15 cellular contexts compared by ENCODE assay signal in genomic region chr15:85405467-85405866, GRCh38. TPM values are rescaled to one million over a fixed set of nuclear protein-coding genes. Genes with fewer than 3 reads are reported as not detected.
A peak's percentile ranks its signal among the peaks of the same experiment; 100 is the strongest.
DNase-seq lines count a peak whose midpoint lies in the region; ATAC-seq and TF ChIP-seq lines count a peak whose summit lies in the region.
"Had no signal": no experiment of that assay in that cellular context is flagged by ENCODE, and none has a peak within 500 bp of the region (broad histone marks: within the 10 kb centered on the region; RNA-seq: fewer than 3 reads in every experiment).

No MANE protein-coding gene starts in this region.

- peaks cover 86% of the 10 kb centered on the region for H3K4me1 Mint-ChIP-seq in activated naive CD4-positive, alpha-beta T cell treated with anti-CD3 and anti-CD28 coated beads, Interleukin-2, amount 50 U/mL, for 24 hours
- peaks cover 54% of the 10 kb centered on the region for H3K4me1 Mint-ChIP-seq in glutamatergic neuron (ENCODE audit: low read depth, unreplicated experiment)
- H3K4me1 Mint-ChIP-seq in activated T-helper 2 cell treated with anti-CD3 and anti-CD28 coated beads, Interferon-gamma antibody, Interleukin-2, Interleukin-4, amounts not matched to agents 10 μg/mL and 5 μg/mL and 100 μg/mL, durations not matched to agents 14 hours and 24 hours and 36 hours (ENCODE audit: low read depth) = peaks cover 66% of the 10 kb centered on the region

- no peak for ATAC-seq in HG02588 (IDR thresholded peaks at IDR 0.05; ENCODE audit: unreplicated experiment)

- peak overlapping the region; percentile 98 for H3K27ac Mint-ChIP-seq in activated naive CD4-positive, alpha-beta T cell treated with anti-CD3 and anti-CD28 coated beads, Interleukin-2, amount 50 U/mL, for 24 hours
- peak overlapping the region; percentile 98 for H3K27ac Mint-ChIP-seq in glutamatergic neuron (ENCODE audit: unreplicated experiment)
- no peak overlapping the region for H3K27ac Mint-ChIP-seq in activated T-helper 2 cell treated with anti-CD3 and anti-CD28 coated beads, Interferon-gamma antibody, Interleukin-2, Interleukin-4, amounts not matched to agents 10 μg/mL and 5 μg/mL and 100 μg/mL, durations not matched to agents 14 hours and 24 hours and 36 hours

- H3K9me3 ChIP-seq in SU-DHL-6 (ENCODE audit: insufficient read depth, low read length) = no peaks in the 10 kb centered on the region
- no peaks in the 10 kb centered on the region for H3K9me3 ChIP-seq in stomach
- H3K9me3 ChIP-seq: adrenal gland, upper lobe of left lung had no signal

- peaks cover 2% of the 10 kb centered on the region for H3K36me3 Mint-ChIP-seq in activated naive CD4-positive, alpha-beta T cell treated with anti-CD3 and anti-CD28 coated beads, Interleukin-2, amount 50 U/mL, for 24 hours
- peaks cover 4% of the 10 kb centered on the region for H3K36me3 Mint-ChIP-seq in glutamatergic neuron (ENCODE audit: unreplicated experiment)
- H3K36me3 Mint-ChIP-seq in activated T-helper 2 cell treated with anti-CD3 and anti-CD28 coated beads, Interferon-gamma antibody, Interleukin-2, Interleukin-4, amounts not matched to agents 10 μg/mL and 5 μg/mL and 100 μg/mL, durations not matched to agents 14 hours and 24 hours and 36 hours (ENCODE audit: low read depth) = peaks cover 11% of the 10 kb centered on the region

- H3K27me3 ChIP-seq in SU-DHL-6 (ENCODE audit: low read length) = no peaks in the 10 kb centered on the region
- H3K27me3 ChIP-seq in stomach = no peaks in the 10 kb centered on the region
- H3K27me3 ChIP-seq: adrenal gland, upper lobe of left lung had no signal

- H3K79me2 ChIP-seq in SU-DHL-6 (ENCODE audit: insufficient read depth, low read length) = peaks cover 99% of the 10 kb centered on the region

- H3K36me3 ChIP-seq in SU-DHL-6 (ENCODE audit: low read length) = no peaks in the 10 kb centered on the region
- no peaks in the 10 kb centered on the region for H3K36me3 ChIP-seq in stomach
- H3K36me3 ChIP-seq: adrenal gland, upper lobe of left lung had no signal

- TF ChIP-seq EP300 in stomach (IDR thresholded peaks at IDR 0.05) = no peak

- intact Hi-C loops in stomach (cut with DNase I; ENCODE audit: low total_unique reads) = no loop called here
- intact Hi-C loops in activated T-helper 2 cell treated with anti-CD3 and anti-CD28 coated beads, Interferon-gamma antibody, Interleukin-2, Interleukin-4, amounts not matched to agents 10 μg/mL and 5 μg/mL and 100 μg/mL, durations not matched to agents 14 hours and 24 hours and 36 hours (cut with micrococcal nuclease) = no loop called here

- H3K4me3 ChIP-seq in SU-DHL-6 (ENCODE audit: insufficient read depth, low read length, poor library complexity, severe bottlenecking) (peak overlapping the region; percentile 18), stomach (no peak overlapping the region)
- H3K4me3 ChIP-seq: adrenal gland, lung, upper lobe of left lung had no signal

- no peak for TF ChIP-seq POLR2A in stomach (IDR thresholded peaks at IDR 0.05)

- WGBS in stomach, 5 donors = 82 to 89% (median 86%) methylated on average over 3 of the region's 3 CpGs

- H3K9me2 ChIP-seq in SU-DHL-6 (replicated peaks; ENCODE audit: insufficient read depth, low read length) = no peaks in the 10 kb centered on the region

- no peak overlapping the region for H3K4me3 Mint-ChIP-seq in activated naive CD4-positive, alpha-beta T cell treated with anti-CD3 and anti-CD28 coated beads, Interleukin-2, amount 50 U/mL, for 24 hours
- no peak overlapping the region for H3K4me3 Mint-ChIP-seq in glutamatergic neuron (ENCODE audit: unreplicated experiment)
- no peak overlapping the region for H3K4me3 Mint-ChIP-seq in activated T-helper 2 cell treated with anti-CD3 and anti-CD28 coated beads, Interferon-gamma antibody, Interleukin-2, Interleukin-4, amounts not matched to agents 10 μg/mL and 5 μg/mL and 100 μg/mL, durations not matched to agents 14 hours and 24 hours and 36 hours (ENCODE audit: low read depth)

- no peaks in the 10 kb centered on the region for H3K27me3 Mint-ChIP-seq in activated naive CD4-positive, alpha-beta T cell treated with anti-CD3 and anti-CD28 coated beads, Interleukin-2, amount 50 U/mL, for 24 hours
- H3K27me3 Mint-ChIP-seq in glutamatergic neuron (ENCODE audit: unreplicated experiment) = no peaks in the 10 kb centered on the region
- no peaks in the 10 kb centered on the region for H3K27me3 Mint-ChIP-seq in activated T-helper 2 cell treated with anti-CD3 and anti-CD28 coated beads, Interferon-gamma antibody, Interleukin-2, Interleukin-4, amounts not matched to agents 10 μg/mL and 5 μg/mL and 100 μg/mL, durations not matched to agents 14 hours and 24 hours and 36 hours (ENCODE audit: low read depth)

- peaks cover 5% of the 10 kb centered on the region for H3K9me3 Mint-ChIP-seq in activated naive CD4-positive, alpha-beta T cell treated with anti-CD3 and anti-CD28 coated beads, Interleukin-2, amount 50 U/mL, for 24 hours
- peaks cover 2% of the 10 kb centered on the region for H3K9me3 Mint-ChIP-seq in glutamatergic neuron (ENCODE audit: unreplicated experiment)
- H3K9me3 Mint-ChIP-seq in activated T-helper 2 cell treated with anti-CD3 and anti-CD28 coated beads, Interferon-gamma antibody, Interleukin-2, Interleukin-4, amounts not matched to agents 10 μg/mL and 5 μg/mL and 100 μg/mL, durations not matched to agents 14 hours and 24 hours and 36 hours = peaks cover 7% of the 10 kb centered on the region

- no peak overlapping the region for H2AFZ ChIP-seq in SU-DHL-6 (ENCODE audit: low read depth, low read length, severe bottlenecking)

- DNase-seq in activated naive CD4-positive, alpha-beta T cell treated with anti-CD3 and anti-CD28 coated beads, Interleukin-2, amount 50 U/mL, for 16 hours = no peak
- DNase-seq in glutamatergic neuron (no peak), stomach (no peak), SKM-1 (lab: John Stamatoyannopoulos, UW; ENCODE audit: unreplicated experiment) (no peak)
- DNase-seq in activated T-helper 2 cell treated with anti-CD3 and anti-CD28 coated beads, Interferon-gamma antibody, Interleukin-2, Interleukin-4, amounts not matched to agents 10 μg/mL and 5 μg/mL and 100 μg/mL, durations not matched to agents 14 hours and 24 hours and 36 hours (ENCODE audit: low spot score) = no peak
- DNase-seq: activated CD4-positive, alpha-beta T cell treated with anti-CD3 and anti-CD28 coated beads for 48 hours; adrenal gland; head of caudate nucleus; NCI-H1930; retina; upper lobe of left lung had no signal

- peak overlapping the region; percentile 48 for H3K9ac ChIP-seq in SU-DHL-6 (ENCODE audit: low read length)

- peak overlapping the region; percentile 68 for H3K4me2 ChIP-seq in SU-DHL-6 (ENCODE audit: low read depth, low read length, poor library complexity, severe bottlenecking)

- peaks cover 30 to 82% (median 52%) of the 10 kb centered on the region in 4 donors for H3K4me1 ChIP-seq in stomach

- TF ChIP-seq CTCF in SU-DHL-6 (IDR thresholded peaks at IDR 0.05; ENCODE audit: insufficient read depth, low read length, poor library complexity, severe bottlenecking) (no peak), glutamatergic neuron (IDR thresholded peaks at IDR 0.05; ENCODE audit: partially characterized antibody, unreplicated experiment) (no peak), stomach (IDR thresholded peaks at IDR 0.05) (no peak)

- H3F3A ChIP-seq in SU-DHL-6 (ENCODE audit: insufficient read depth) = peaks cover 46% of the 10 kb centered on the region

- peaks cover 5% of the 10 kb centered on the region for H4K20me1 ChIP-seq in SU-DHL-6 (ENCODE audit: low read depth, low read length)

- H3K27ac ChIP-seq in SU-DHL-6 (ENCODE audit: low read depth, low read length) (peak overlapping the region; percentile 97), stomach (peak overlapping the region in 3 of 5 donors; percentile 15 to 50 (median 41))

RNA-seq across cellular contexts. Expression of gene AKAP13, which starts 25.1 kb away (rescaled TPM):
- total RNA-seq in glutamatergic neuron (ENCODE audit: unreplicated experiment) (145 TPM), stomach (100 to 1,000 TPM; 122 to 395 (median 207) TPM)
- polyA plus RNA-seq in stomach = 10 to 100 TPM; 33.1 to 42.5 (median 42.5) TPM
- total RNA-seq in activated T-helper 2 cell treated with anti-CD3 and anti-CD28 coated beads, Interferon-gamma antibody, Interleukin-2, Interleukin-4, amounts not matched to agents 10 μg/mL and 5 μg/mL and 100 μg/mL, durations not matched to agents 14 hours and 24 hours and 36 hours = 92.1 and 107 TPM in 2 replicates
